In genomic region chr15:39320886-39321285, GRCh38 we compare ENCODE assay signal across 1 cellular context.
TF ChIP-seq lines count a peak whose summit lies in the region.

No MANE protein-coding gene starts in this region.

TF ChIP-seq in WTC11, 78 proteins besides CTCF, POLR2A, EP300 and RAD21 (continued from another document):
- TF ChIP-seq, protein P1, sequence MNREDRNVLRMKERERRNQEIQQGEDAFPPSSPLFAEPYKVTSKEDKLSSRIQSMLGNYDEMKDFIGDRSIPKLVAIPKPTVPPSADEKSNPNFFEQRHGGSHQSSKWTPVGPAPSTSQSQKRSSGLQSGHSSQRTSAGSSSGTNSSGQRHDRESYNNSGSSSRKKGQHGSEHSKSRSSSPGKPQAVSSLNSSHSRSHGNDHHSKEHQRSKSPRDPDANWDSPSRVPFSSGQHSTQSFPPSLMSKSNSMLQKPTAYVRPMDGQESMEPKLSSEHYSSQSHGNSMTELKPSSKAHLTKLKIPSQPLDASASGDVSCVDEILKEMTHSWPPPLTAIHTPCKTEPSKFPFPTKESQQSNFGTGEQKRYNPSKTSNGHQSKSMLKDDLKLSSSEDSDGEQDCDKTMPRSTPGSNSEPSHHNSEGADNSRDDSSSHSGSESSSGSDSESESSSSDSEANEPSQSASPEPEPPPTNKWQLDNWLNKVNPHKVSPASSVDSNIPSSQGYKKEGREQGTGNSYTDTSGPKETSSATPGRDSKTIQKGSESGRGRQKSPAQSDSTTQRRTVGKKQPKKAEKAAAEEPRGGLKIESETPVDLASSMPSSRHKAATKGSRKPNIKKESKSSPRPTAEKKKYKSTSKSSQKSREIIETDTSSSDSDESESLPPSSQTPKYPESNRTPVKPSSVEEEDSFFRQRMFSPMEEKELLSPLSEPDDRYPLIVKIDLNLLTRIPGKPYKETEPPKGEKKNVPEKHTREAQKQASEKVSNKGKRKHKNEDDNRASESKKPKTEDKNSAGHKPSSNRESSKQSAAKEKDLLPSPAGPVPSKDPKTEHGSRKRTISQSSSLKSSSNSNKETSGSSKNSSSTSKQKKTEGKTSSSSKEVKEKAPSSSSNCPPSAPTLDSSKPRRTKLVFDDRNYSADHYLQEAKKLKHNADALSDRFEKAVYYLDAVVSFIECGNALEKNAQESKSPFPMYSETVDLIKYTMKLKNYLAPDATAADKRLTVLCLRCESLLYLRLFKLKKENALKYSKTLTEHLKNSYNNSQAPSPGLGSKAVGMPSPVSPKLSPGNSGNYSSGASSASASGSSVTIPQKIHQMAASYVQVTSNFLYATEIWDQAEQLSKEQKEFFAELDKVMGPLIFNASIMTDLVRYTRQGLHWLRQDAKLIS (CRISPR knock-in tag; IDR thresholded peaks at IDR 0.05; ENCODE audit: borderline replicate concordance): no peak
- TF ChIP-seq IRF2 (CRISPR knock-in tag; IDR thresholded peaks at IDR 0.05; ENCODE audit: borderline replicate concordance, low read depth) (no peak), ESRRA (CRISPR knock-in tag; IDR thresholded peaks at IDR 0.05; ENCODE audit: borderline replicate concordance) (no peak), TP53 (CRISPR knock-in tag; IDR thresholded peaks at IDR 0.05) (no peak), TEAD1 (CRISPR knock-in tag; IDR thresholded peaks at IDR 0.05) (no peak), NFE2L1 (CRISPR knock-in tag; IDR thresholded peaks at IDR 0.05) (no peak), ZNF138 (CRISPR knock-in tag; conservative IDR thresholded peaks at IDR 0.05) (no peak), NFYB (CRISPR knock-in tag; conservative IDR thresholded peaks at IDR 0.05; ENCODE audit: low read depth) (no peak)
- TF ChIP-seq, protein P2, sequence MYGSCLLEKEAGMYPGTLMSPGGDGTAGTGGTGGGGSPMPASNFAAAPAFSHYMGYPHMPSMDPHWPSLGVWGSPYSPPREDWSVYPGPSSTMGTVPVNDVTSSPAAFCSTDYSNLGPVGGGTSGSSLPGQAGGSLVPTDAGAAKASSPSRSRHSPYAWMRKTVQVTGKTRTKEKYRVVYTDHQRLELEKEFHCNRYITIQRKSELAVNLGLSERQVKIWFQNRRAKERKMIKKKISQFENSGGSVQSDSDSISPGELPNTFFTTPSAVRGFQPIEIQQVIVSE (CRISPR knock-in tag; IDR thresholded peaks at IDR 0.05; ENCODE audit: borderline replicate concordance): no peak
- TF ChIP-seq, protein P3, sequence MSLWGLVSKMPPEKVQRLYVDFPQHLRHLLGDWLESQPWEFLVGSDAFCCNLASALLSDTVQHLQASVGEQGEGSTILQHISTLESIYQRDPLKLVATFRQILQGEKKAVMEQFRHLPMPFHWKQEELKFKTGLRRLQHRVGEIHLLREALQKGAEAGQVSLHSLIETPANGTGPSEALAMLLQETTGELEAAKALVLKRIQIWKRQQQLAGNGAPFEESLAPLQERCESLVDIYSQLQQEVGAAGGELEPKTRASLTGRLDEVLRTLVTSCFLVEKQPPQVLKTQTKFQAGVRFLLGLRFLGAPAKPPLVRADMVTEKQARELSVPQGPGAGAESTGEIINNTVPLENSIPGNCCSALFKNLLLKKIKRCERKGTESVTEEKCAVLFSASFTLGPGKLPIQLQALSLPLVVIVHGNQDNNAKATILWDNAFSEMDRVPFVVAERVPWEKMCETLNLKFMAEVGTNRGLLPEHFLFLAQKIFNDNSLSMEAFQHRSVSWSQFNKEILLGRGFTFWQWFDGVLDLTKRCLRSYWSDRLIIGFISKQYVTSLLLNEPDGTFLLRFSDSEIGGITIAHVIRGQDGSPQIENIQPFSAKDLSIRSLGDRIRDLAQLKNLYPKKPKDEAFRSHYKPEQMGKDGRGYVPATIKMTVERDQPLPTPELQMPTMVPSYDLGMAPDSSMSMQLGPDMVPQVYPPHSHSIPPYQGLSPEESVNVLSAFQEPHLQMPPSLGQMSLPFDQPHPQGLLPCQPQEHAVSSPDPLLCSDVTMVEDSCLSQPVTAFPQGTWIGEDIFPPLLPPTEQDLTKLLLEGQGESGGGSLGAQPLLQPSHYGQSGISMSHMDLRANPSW (CRISPR knock-in tag; conservative IDR thresholded peaks at IDR 0.05; ENCODE audit: low read depth): no peak
- TF ChIP-seq, protein P4, sequence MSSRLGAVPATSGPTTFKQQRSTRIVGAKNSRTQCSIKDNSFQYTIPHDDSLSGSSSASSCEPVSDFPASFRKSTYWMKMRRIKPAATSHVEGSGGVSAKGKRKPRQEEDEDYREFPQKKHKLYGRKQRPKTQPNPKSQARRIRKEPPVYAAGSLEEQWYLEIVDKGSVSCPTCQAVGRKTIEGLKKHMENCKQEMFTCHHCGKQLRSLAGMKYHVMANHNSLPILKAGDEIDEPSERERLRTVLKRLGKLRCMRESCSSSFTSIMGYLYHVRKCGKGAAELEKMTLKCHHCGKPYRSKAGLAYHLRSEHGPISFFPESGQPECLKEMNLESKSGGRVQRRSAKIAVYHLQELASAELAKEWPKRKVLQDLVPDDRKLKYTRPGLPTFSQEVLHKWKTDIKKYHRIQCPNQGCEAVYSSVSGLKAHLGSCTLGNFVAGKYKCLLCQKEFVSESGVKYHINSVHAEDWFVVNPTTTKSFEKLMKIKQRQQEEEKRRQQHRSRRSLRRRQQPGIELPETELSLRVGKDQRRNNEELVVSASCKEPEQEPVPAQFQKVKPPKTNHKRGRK (CRISPR knock-in tag; IDR thresholded peaks at IDR 0.05; ENCODE audit: borderline replicate concordance): no peak
TF ChIP-seq in WTC11: peak in this region for 0.
